In the genomic region with DNA sequence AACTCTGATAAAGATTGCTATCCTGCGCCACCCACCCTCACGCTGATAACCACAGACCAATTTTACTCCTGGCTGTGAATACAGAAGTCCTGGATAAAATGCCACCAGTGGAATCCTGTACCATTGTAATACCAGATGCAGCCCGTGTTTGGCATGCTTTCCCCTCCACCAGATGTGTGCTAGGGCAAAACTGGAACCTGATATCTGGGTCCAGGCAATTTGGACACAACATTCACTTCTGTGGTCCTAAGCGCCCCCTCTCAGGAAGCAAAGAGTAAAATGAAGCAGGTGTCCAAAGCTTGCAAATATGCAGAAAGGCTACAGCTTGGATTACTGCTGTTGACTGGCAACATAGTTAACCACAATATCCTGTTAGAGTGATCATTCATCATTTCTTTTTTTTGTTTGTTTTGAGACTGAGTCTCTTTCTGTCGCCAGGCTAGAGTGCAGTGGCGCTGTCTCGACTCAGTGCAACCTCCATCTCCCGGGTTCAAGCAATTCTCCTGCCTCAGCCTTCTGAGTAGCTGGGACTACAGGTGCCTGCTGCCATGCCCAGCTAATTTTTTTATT, we compare ENCODE assay signal across 8 cellular contexts. TPM values are rescaled to one million over a fixed set of nuclear protein-coding genes. Genes with fewer than 3 reads are reported as not detected.
DNase-seq lines count a peak whose midpoint lies in the region; ATAC-seq and TF ChIP-seq lines count a peak whose summit lies in the region.

No MANE protein-coding gene starts in this region.

- no peaks in the 10 kb centered on the region for H3K9me3 ChIP-seq in WERI-Rb-1 (ENCODE audit: severe bottlenecking)

- H3K4me3 ChIP-seq in NB4 (ENCODE audit: low read depth, low read length) (no peak overlapping the region), WERI-Rb-1 (ENCODE audit: low read depth, low read length) (no peak overlapping the region)

- no peaks in the 10 kb centered on the region for H3K9me3 Mint-ChIP-seq in activated T-cell treated with anti-CD3 and anti-CD28 coated beads, Interleukin-2, amount 50 U/mL, for 4 hours
- no peaks in the 10 kb centered on the region for H3K9me3 Mint-ChIP-seq in natural killer cell treated with Interleukin-12 subunit alpha and Interleukin-12 subunit beta and Interleukin-15 and Interleukin-18, amount 100 ng/mL, for 72 hours

- peak overlapping the region; percentile 31 for H3K4me3 Mint-ChIP-seq in activated T-cell treated with anti-CD3 and anti-CD28 coated beads, Interleukin-2, amount 50 U/mL, for 4 hours
- H3K4me3 Mint-ChIP-seq in natural killer cell treated with Interleukin-12 subunit alpha and Interleukin-12 subunit beta and Interleukin-15 and Interleukin-18, amount 100 ng/mL, for 72 hours: no peak overlapping the region

- H3K27me3 ChIP-seq in WERI-Rb-1 (ENCODE audit: insufficient read depth, low read depth, severe bottlenecking): no peaks in the 10 kb centered on the region

- peaks cover 30% of the 10 kb centered on the region for H3K4me1 Mint-ChIP-seq in activated T-cell treated with anti-CD3 and anti-CD28 coated beads, Interleukin-2, amount 50 U/mL, for 4 hours (ENCODE audit: low read depth)
- H3K4me1 Mint-ChIP-seq in natural killer cell treated with Interleukin-12 subunit alpha and Interleukin-12 subunit beta and Interleukin-15 and Interleukin-18, amount 100 ng/mL, for 72 hours (ENCODE audit: low read depth in 2 of 2): peaks cover 12 to 18% of the 10 kb centered on the region in 2 donors

- H3K27me3 Mint-ChIP-seq in activated T-cell treated with anti-CD3 and anti-CD28 coated beads, Interleukin-2, amount 50 U/mL, for 4 hours (ENCODE audit: low read depth): no peaks in the 10 kb centered on the region
- H3K27me3 Mint-ChIP-seq in natural killer cell treated with Interleukin-12 subunit alpha and Interleukin-12 subunit beta and Interleukin-15 and Interleukin-18, amount 100 ng/mL, for 72 hours: peaks cover 0 to 5% of the 10 kb centered on the region in 2 donors

- TF ChIP-seq POLR2A in NB4 (IDR thresholded peaks at IDR 0.05; ENCODE audit: extremely low read depth, insufficient read length): no peak

- no peak overlapping the region for H3K27ac ChIP-seq in WERI-Rb-1

- DNase-seq in NCI-H2107 treated with DMSO at 0.1 percent for 48 hours (lab: John Stamatoyannopoulos, UW; ENCODE audit: unreplicated experiment) (peak; percentile 50), NCI-H2107 (lab: John Stamatoyannopoulos, UW) (no peak), NB4 (ENCODE audit: low read depth) (peak; percentile 62), GM19238 (ENCODE audit: insufficient read length, low spot score) (no peak), WERI-Rb-1 (no peak)
- DNase-seq in activated T-cell treated with anti-CD3 and anti-CD28 coated beads, Interleukin-2, amount 50 U/mL, for 4 hours: no peak
- no peak for DNase-seq in natural killer cell treated with Interleukin-12 subunit alpha and Interleukin-12 subunit beta and Interleukin-15 and Interleukin-18, amount 100 ng/mL, for 72 hours (ENCODE audit: low spot score)

- TF ChIP-seq CTCF in NB4 (IDR thresholded peaks at IDR 0.05; ENCODE audit: low read depth, low read length): no peak
- no peak for TF ChIP-seq CTCF in WERI-Rb-1 (IDR thresholded peaks at IDR 0.05; ENCODE audit: low read depth, low read length)

- H3K36me3 ChIP-seq in WERI-Rb-1: no peaks in the 10 kb centered on the region

- no peaks in the 10 kb centered on the region for H3K36me3 Mint-ChIP-seq in activated T-cell treated with anti-CD3 and anti-CD28 coated beads, Interleukin-2, amount 50 U/mL, for 4 hours (ENCODE audit: insufficient read depth)
- H3K36me3 Mint-ChIP-seq in natural killer cell treated with Interleukin-12 subunit alpha and Interleukin-12 subunit beta and Interleukin-15 and Interleukin-18, amount 100 ng/mL, for 72 hours: no peaks in the 10 kb centered on the region

- no peak overlapping the region for H3K27ac Mint-ChIP-seq in natural killer cell treated with Interleukin-12 subunit alpha and Interleukin-12 subunit beta and Interleukin-15 and Interleukin-18, amount 100 ng/mL, for 72 hours

- ATAC-seq in activated T-cell treated with anti-CD3 and anti-CD28 coated beads, Interleukin-2, amount 50 U/mL, for 4 hours: peak; percentile 75 to 83
- ATAC-seq in natural killer cell treated with Interleukin-12 subunit alpha and Interleukin-12 subunit beta and Interleukin-15 and Interleukin-18, amount 100 ng/mL, for 72 hours: peak; percentile 20 to 77
- ATAC-seq in HG02588 (IDR thresholded peaks at IDR 0.05; ENCODE audit: unreplicated experiment): no peak

RNA-seq across cellular contexts. Expression of a gene that starts 32.8 kb away (rescaled TPM):
- 1 to 10 TPM in 1 of 3 donors, under 1 TPM in 2; 0.65 to 1.2 (median 0.81) TPM for total RNA-seq in activated T-cell treated with anti-CD3 and anti-CD28 coated beads, Interleukin-2, amount 50 U/mL, for 4 hours
- 1 to 10 TPM in 1 of 2 donors, under 1 TPM in 1; 0.36 to 4.3 TPM for total RNA-seq in natural killer cell treated with Interleukin-12 subunit alpha and Interleukin-12 subunit beta and Interleukin-15 and Interleukin-18, amount 100 ng/mL, for 72 hours

RNA-seq across cellular contexts. Expression of a gene that starts 33.0 kb away (rescaled TPM):
- 10 to 100 TPM; 14.6 to 17.9 (median 16.4) TPM for total RNA-seq in activated T-cell treated with anti-CD3 and anti-CD28 coated beads, Interleukin-2, amount 50 U/mL, for 4 hours
- total RNA-seq in natural killer cell treated with Interleukin-12 subunit alpha and Interleukin-12 subunit beta and Interleukin-15 and Interleukin-18, amount 100 ng/mL, for 72 hours: 10 to 100 TPM; 14.3 to 17.9 TPM

RNA-seq across cellular contexts. Expression of a gene that starts 35.4 kb away (rescaled TPM):
- total RNA-seq in activated T-cell treated with anti-CD3 and anti-CD28 coated beads, Interleukin-2, amount 50 U/mL, for 4 hours: 10 to 100 TPM; 34.9 to 39.1 (median 34.9) TPM
- 10 to 100 TPM; 62.6 to 72.3 TPM for total RNA-seq in natural killer cell treated with Interleukin-12 subunit alpha and Interleukin-12 subunit beta and Interleukin-15 and Interleukin-18, amount 100 ng/mL, for 72 hours

Comparison
In these comparisons a context has a peak if more than half of its experiments do, and no peak if none do; other contexts are left out.
1. DNase-seq: peak in NCI-H2107 treated with DMSO at 0.1 percent for 48 hours (single experiment) and NB4 (single experiment); none in NCI-H2107 (single experiment), activated T-cell treated with anti-CD3 and anti-CD28 coated beads, Interleukin-2, amount 50 U/mL, for 4 hours (single experiment), natural killer cell treated with Interleukin-12 subunit alpha and Interleukin-12 subunit beta and Interleukin-15 and Interleukin-18, amount 100 ng/mL, for 72 hours (single experiment), GM19238 (single experiment) and WERI-Rb-1 (single experiment).